ENCODE assay signal across 18 cellular contexts in the genomic region with DNA sequence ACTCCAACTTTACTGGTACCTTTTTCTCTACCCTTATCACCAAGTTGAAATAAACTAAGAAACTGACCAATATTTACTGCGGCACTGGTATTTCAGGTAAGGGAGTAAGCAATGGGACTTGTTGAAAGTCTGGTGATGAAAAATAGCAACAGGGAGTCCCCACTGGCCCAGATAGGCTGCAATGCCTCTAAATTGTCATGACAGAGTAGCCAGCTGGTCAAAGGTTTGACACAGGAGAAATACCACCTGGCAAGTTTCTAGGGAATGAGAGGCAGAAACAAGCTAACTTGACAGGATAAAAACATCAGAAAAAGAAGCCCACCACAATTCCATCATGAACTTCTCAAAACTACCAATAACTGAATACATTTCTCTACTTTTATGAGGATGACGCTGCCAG.
"Had no signal": no experiment of that assay in that cellular context is flagged by ENCODE, and none has a peak within 500 bp of the region (broad histone marks: within the 10 kb centered on the region; RNA-seq: fewer than 3 reads in every experiment).

No MANE protein-coding gene starts in this region.

- H3K4me1 ChIP-seq: psoas muscle, tibial nerve, vagina had no signal

- H3K9me3 ChIP-seq: psoas muscle, tibial nerve, vagina had no signal

- H3K27ac Mint-ChIP-seq: activated CD8-positive, alpha-beta T cell treated with anti-CD3 and anti-CD28 coated beads for 36 hours had no signal

- H3K4me3 Mint-ChIP-seq: activated CD8-positive, alpha-beta T cell treated with anti-CD3 and anti-CD28 coated beads for 36 hours; activated T-cell treated with anti-CD3 and anti-CD28 coated beads, Interleukin-2, amount 50 U/mL, for 4 hours had no signal

- ATAC-seq: activated CD8-positive, alpha-beta T cell treated with anti-CD3 and anti-CD28 coated beads for 36 hours; activated naive CD4-positive, alpha-beta T cell treated with anti-CD3 and anti-CD28 coated beads, Interleukin-2, amount 50 U/mL, for 72 hours; activated T-cell treated with anti-CD3 and anti-CD28 coated beads, Interleukin-2, amount 50 U/mL, for 4 hours; left ventricle myocardium superior; psoas muscle; sciatic nerve had no signal

- DNase-seq: activated CD4-positive, alpha-beta T cell treated with anti-CD3 and anti-CD28 coated beads for 4 hours; activated CD8-positive, alpha-beta T cell treated with anti-CD3 and anti-CD28 coated beads for 36 hours; activated effector memory CD4-positive, alpha-beta T cell treated with anti-CD3 and anti-CD28 coated beads, Interleukin-2, amount 50 U/mL, for 16 hours; activated T-cell treated with anti-CD3 and anti-CD28 coated beads, Interleukin-2, amount 50 U/mL, for 4 hours; kidney; left ventricle myocardium superior; mesendoderm; psoas muscle; T-helper 1 cell; T1000 had no signal

- H3K4me3 ChIP-seq: cardiac muscle cell, psoas muscle, tibial nerve, vagina had no signal

- FAIRE-seq: colon, endometrium, kidney had no signal

- H3K27ac ChIP-seq: cardiac muscle cell, psoas muscle, tibial nerve, vagina, VCaP had no signal

- H3K27me3 Mint-ChIP-seq: activated CD8-positive, alpha-beta T cell treated with anti-CD3 and anti-CD28 coated beads for 36 hours had no signal

- H3K27me3 ChIP-seq: cardiac muscle cell, tibial nerve, vagina had no signal

- H3K36me3 ChIP-seq: cardiac muscle cell, tibial nerve, vagina had no signal

- H3K9me3 Mint-ChIP-seq: activated CD8-positive, alpha-beta T cell treated with anti-CD3 and anti-CD28 coated beads for 36 hours; activated naive CD4-positive, alpha-beta T cell treated with anti-CD3 and anti-CD28 coated beads, Interleukin-2, amount 50 U/mL, for 72 hours; activated T-cell treated with anti-CD3 and anti-CD28 coated beads, Interleukin-2, amount 50 U/mL, for 4 hours had no signal
